ENCODE assay signal across 8 cellular contexts in the genomic region with DNA sequence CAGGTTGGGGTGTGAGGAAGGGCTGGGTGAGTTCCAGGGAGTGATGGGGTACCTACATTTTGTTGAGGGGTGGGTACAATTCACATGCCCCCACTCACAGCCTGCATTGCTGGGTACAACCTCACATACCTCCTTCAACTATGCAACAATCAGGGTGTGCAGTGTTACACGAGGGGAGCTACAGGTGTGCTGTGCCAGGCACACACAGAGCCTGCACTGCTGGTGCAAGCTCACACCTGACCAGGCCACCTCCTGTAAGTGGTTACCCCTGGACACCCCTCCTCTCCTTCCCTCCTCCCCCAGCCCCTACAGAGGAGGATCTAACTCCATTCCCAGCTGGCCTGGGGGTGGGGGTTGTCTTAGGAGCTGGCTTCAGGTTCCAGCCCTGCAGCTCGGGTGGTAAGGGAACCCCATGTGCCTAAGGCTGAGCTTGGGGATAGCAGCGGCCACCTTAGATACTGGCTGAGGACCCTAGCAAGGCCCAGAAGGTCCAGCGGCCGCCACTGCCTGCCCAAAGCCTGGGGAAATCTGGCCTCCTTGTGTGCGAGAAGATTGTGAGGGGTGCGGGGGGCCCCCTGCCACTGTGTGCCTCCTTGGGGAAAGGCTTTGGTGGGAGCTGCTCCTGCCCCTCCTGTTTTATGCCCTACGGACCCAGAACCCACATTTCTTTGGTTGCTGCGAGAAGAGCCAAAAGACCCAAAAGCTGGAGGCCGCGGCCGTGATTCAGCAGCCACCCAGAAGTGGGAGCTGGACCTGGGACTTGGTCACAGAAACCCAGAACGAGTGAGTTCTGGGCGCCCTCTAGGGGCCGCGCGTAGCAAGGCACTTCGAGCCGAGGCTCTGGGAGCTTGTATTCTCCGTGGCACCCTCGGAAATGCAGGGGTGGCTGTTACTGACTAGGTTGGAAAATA. TPM values are rescaled to one million over a fixed set of nuclear protein-coding genes. Genes with fewer than 3 reads are reported as not detected.
DNase-seq lines count a peak whose midpoint lies in the region; ATAC-seq and TF ChIP-seq lines count a peak whose summit lies in the region.

No MANE protein-coding gene starts in this region.

- no peaks in the 10 kb centered on the region for H3K9me3 Mint-ChIP-seq in activated CD4-positive, alpha-beta T cell treated with anti-CD3 and anti-CD28 coated beads for 36 hours (ENCODE audit: low read depth)
- H3K9me3 Mint-ChIP-seq in central memory CD8-positive, alpha-beta T cell, result no peaks in the 10 kb centered on the region

- peak; percentile 96 for TF ChIP-seq CTCF in DOHH2 (IDR thresholded peaks at IDR 0.05; ENCODE audit: low read depth, low read length, poor library complexity, severe bottlenecking)
- TF ChIP-seq CTCF in left lung (IDR thresholded peaks at IDR 0.05), result peak; percentile 96

- intact Hi-C loops in activated CD4-positive, alpha-beta T cell treated with anti-CD3 and anti-CD28 coated beads for 36 hours (cut with DNase I, micrococcal nuclease), result loop anchor here (1.0 kb wide), 3 partner anchors 47 to 101 kb away; no protein-coding TSS in a partner anchor
- intact Hi-C loops in left lung (cut with DNase I), result loop anchor here in 1 of 2 donors (5.0 kb wide), 1 partner anchor 45 kb away; no protein-coding TSS in a partner anchor

- H3K4me3 Mint-ChIP-seq in activated CD4-positive, alpha-beta T cell treated with anti-CD3 and anti-CD28 coated beads for 36 hours, result no peak overlapping the region
- no peak overlapping the region for H3K4me3 Mint-ChIP-seq in central memory CD8-positive, alpha-beta T cell

- no peaks in the 10 kb centered on the region for H3K36me3 ChIP-seq in DOHH2 (ENCODE audit: control insufficient read depth, low read length)
- no peaks in the 10 kb centered on the region for H3K36me3 ChIP-seq in left lung

- no peaks in the 10 kb centered on the region for H4K20me1 ChIP-seq in DOHH2 (ENCODE audit: control insufficient read depth, insufficient read depth, low read depth, low read length)

- no peaks in the 10 kb centered on the region for H3K9me3 ChIP-seq in DOHH2 (ENCODE audit: control insufficient read depth, insufficient read depth, low read length)
- H3K9me3 ChIP-seq in left lung, result no peaks in the 10 kb centered on the region

- H3K4me3 ChIP-seq in DOHH2 (ENCODE audit: low read length), result no peak overlapping the region
- H3K4me3 ChIP-seq in left lung, result no peak overlapping the region

- peaks cover 72% of the 10 kb centered on the region for H3K27me3 ChIP-seq in DOHH2 (ENCODE audit: control insufficient read depth, low read length)
- H3K27me3 ChIP-seq in left lung, result peaks cover 96 to 100% of the 10 kb centered on the region in 2 donors

- CTCF ChIA-PET in activated CD4-positive, alpha-beta T cell treated with anti-CD3 and anti-CD28 coated beads for 36 hours (lab: Charles Lee), result interaction anchor here (0.5 to 7.8 kb wide), 71 partner anchors 8 to 462 kb away, joined by 3 to 298 read pairs (median 4); partner anchors contain the start of genes KAZALD1 and TLX1

- peak; percentile 54 for DNase-seq in NCI-H510A (lab: John Stamatoyannopoulos, UW)
- DNase-seq in activated CD4-positive, alpha-beta T cell treated with anti-CD3 and anti-CD28 coated beads for 36 hours, result peak; percentile 91
- DNase-seq in central memory CD8-positive, alpha-beta T cell (ENCODE audit: low spot score in 2 of 2), result peak; percentile 60 to 70
- peak; percentile 84 to 94 for DNase-seq in left lung
- DNase-seq in stimulated activated CD4-positive, alpha-beta T cell treated with anti-CD3 and anti-CD28 coated beads, Interleukin-4, amount 100 ng/mL, for 24 hours, result peak; percentile 85

- no peaks in the 10 kb centered on the region for H3K9me2 ChIP-seq in DOHH2 (replicated peaks; ENCODE audit: control insufficient read depth, low read length)

- no peaks in the 10 kb centered on the region for H3F3A ChIP-seq in DOHH2 (ENCODE audit: control insufficient read depth, insufficient read depth)

- H3K4me1 ChIP-seq in DOHH2 (ENCODE audit: control insufficient read depth, low read length) (peaks cover 9% of the 10 kb centered on the region), left lung (peaks cover 0 to 3% of the 10 kb centered on the region in 2 donors)

- no peaks in the 10 kb centered on the region for H3K79me2 ChIP-seq in DOHH2 (ENCODE audit: control insufficient read depth, low read length)

- H3K4me1 Mint-ChIP-seq in activated CD4-positive, alpha-beta T cell treated with anti-CD3 and anti-CD28 coated beads for 36 hours, result peaks cover 19% of the 10 kb centered on the region
- H3K4me1 Mint-ChIP-seq in central memory CD8-positive, alpha-beta T cell, result peaks cover 6% of the 10 kb centered on the region

- no peak overlapping the region for H3K27ac Mint-ChIP-seq in activated CD4-positive, alpha-beta T cell treated with anti-CD3 and anti-CD28 coated beads for 36 hours
- no peak overlapping the region for H3K27ac Mint-ChIP-seq in central memory CD8-positive, alpha-beta T cell (ENCODE audit: low read depth)

- H3K4me2 ChIP-seq in DOHH2 (ENCODE audit: low read length), result peak overlapping the region; percentile 30; the same call in 1 of the 2 replicates

- POLR2A ChIA-PET in activated CD4-positive, alpha-beta T cell treated with anti-CD3 and anti-CD28 coated beads for 36 hours (lab: Charles Lee), result interaction anchor here (0.6 to 1.9 kb wide), 3 partner anchors 18 to 82 kb away, joined by 4 read pairs; no protein-coding TSS in a partner anchor

- H3K27ac ChIP-seq in DOHH2 (ENCODE audit: low read depth, low read length) (no peak overlapping the region), left lung (no peak overlapping the region)

- ATAC-seq in HG02938 (IDR thresholded peaks at IDR 0.05; ENCODE audit: unreplicated experiment) (peak; percentile 58), left lung (peak; percentile 97), GM21526 (IDR thresholded peaks at IDR 0.05; ENCODE audit: low FRiP score, unreplicated experiment) (no peak)
- peak; percentile 90 for ATAC-seq in activated CD4-positive, alpha-beta T cell treated with anti-CD3 and anti-CD28 coated beads for 36 hours
- peak; percentile 77 for ATAC-seq in central memory CD8-positive, alpha-beta T cell (replicated peaks; ENCODE audit: extremely low read depth, poor library complexity, severe bottlenecking)

- H3K27me3 Mint-ChIP-seq in activated CD4-positive, alpha-beta T cell treated with anti-CD3 and anti-CD28 coated beads for 36 hours, result peaks cover 78% of the 10 kb centered on the region
- H3K27me3 Mint-ChIP-seq in central memory CD8-positive, alpha-beta T cell, result peaks cover 92% of the 10 kb centered on the region

- H3K36me3 Mint-ChIP-seq in activated CD4-positive, alpha-beta T cell treated with anti-CD3 and anti-CD28 coated beads for 36 hours (ENCODE audit: low read depth), result no peaks in the 10 kb centered on the region
- peaks cover 2% of the 10 kb centered on the region for H3K36me3 Mint-ChIP-seq in central memory CD8-positive, alpha-beta T cell (ENCODE audit: insufficient read depth)

RNA-seq across cellular contexts. Expression of gene TLX1, which starts 10.8 kb away (rescaled TPM):
- total RNA-seq in activated CD4-positive, alpha-beta T cell treated with anti-CD3 and anti-CD28 coated beads for 36 hours, result not detected
- total RNA-seq in left lung, result not detected
